In the genomic region with DNA sequence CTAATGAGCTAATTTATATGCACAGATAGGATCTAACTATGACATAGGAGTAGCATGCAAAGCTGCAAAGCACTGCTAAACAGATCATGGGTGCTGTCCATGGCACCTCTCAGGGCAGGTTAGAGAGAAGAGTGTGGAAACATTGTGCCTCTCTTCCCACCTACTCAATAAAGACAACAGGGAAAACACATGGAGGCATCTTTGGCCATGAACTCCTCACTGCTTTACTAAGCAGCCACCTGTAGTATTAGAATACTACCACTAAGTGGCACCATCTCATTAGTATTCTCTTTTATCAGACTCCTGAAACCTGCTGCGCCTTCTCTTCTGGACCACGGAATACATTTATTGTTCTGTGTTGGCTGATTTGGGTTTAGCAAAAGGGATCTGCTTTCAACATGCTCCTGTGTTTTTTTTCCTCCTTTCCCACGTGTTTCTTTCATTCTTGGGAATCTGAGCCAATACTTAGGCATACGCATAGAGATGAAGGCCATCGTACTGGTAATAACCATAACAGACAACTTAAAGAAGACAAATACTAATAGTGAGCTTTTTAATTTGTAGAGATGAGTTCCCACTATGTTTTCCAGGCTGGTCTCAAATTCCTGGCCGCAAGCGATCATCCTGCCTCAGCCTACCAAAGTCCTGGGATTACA, we compare ENCODE assay signal across 8 cellular contexts. TPM values are rescaled to one million over a fixed set of nuclear protein-coding genes. Genes with fewer than 3 reads are reported as not detected.
A peak's percentile ranks its signal among the peaks of the same experiment; 100 is the strongest.
DNase-seq lines count a peak whose midpoint lies in the region; ATAC-seq and TF ChIP-seq lines count a peak whose summit lies in the region.

No MANE protein-coding gene starts in this region.

- H4K20me1 ChIP-seq in HCT116 (ENCODE audit: insufficient read depth), result no peaks in the 10 kb centered on the region

- peak; percentile 59 to 78 (median 74) for TF ChIP-seq CTCF in HCT116 (IDR thresholded peaks at IDR 0.05 in 2 of 3, conservative IDR thresholded peaks at IDR 0.05 in 1 of 3; ENCODE audit: borderline replicate concordance in 1 of 3, insufficient read depth in 1 of 3, low read depth in 2 of 3, low read length in 2 of 3)
- TF ChIP-seq CTCF in LNCaP clone FGC (IDR thresholded peaks at IDR 0.05; ENCODE audit: control insufficient read depth, extremely low read depth, insufficient read depth), result peak; percentile 74
- peak; percentile 55 to 87 (median 74) for TF ChIP-seq CTCF in Peyer's patch (IDR thresholded peaks at IDR 0.05)

- H3K36me3 ChIP-seq in HCT116 (ENCODE audit: control insufficient read depth in 1 of 2, insufficient read depth in 2 of 2, low read length in 2 of 2), result no peaks in the 10 kb centered on the region
- H3K36me3 ChIP-seq in Peyer's patch, result no peaks in the 10 kb centered on the region
- no peaks in the 10 kb centered on the region for H3K36me3 ChIP-seq in mesenchymal stem cell (ENCODE audit: control insufficient read depth in 1 of 2, insufficient read depth in 2 of 2, low read depth in 1 of 2, low read length in 2 of 2)

- no peak overlapping the region for H3K14ac ChIP-seq in mesenchymal stem cell (ENCODE audit: low read length in 2 of 2)

- H3K79me1 ChIP-seq in mesenchymal stem cell (replicated peaks; ENCODE audit: low read length, poor library complexity, severe bottlenecking), result no peaks in the 10 kb centered on the region

- RAD21 ChIA-PET in HCT116 (lab: Charles Lee; ENCODE audit: low non-redundant PET in 1 of 2, low total read pairs in 2 of 2, uncharacterized antibody in 2 of 2, unreplicated experiment in 2 of 2), result interaction anchor here in 1 of 2 experiments (0.6 kb wide), 1 partner anchor 441 kb away, joined by 3 read pairs; no protein-coding TSS in a partner anchor

- no peak overlapping the region for H2BK15ac ChIP-seq in mesenchymal stem cell (ENCODE audit: low read depth, poor library complexity, severe bottlenecking)

- H3K4me1 ChIP-seq in HCT116 (ENCODE audit: control insufficient read depth in 1 of 2, insufficient read depth in 2 of 2, low read length in 2 of 2) (no peaks in the 10 kb centered on the region), Peyer's patch (peaks cover 0 to 9% (median 0%) of the 10 kb centered on the region in 4 donors), mesenchymal stem cell (ENCODE audit: control insufficient read depth, insufficient read depth, low read depth, low read length) (no peaks in the 10 kb centered on the region)

- H2BK5ac ChIP-seq in mesenchymal stem cell (ENCODE audit: low read depth, low read length, poor library complexity, severe bottlenecking), result no peak overlapping the region

- peak; percentile 87 for TF ChIP-seq RAD21 in HCT116 (IDR thresholded peaks at IDR 0.05; ENCODE audit: low read depth)

- H3K4ac ChIP-seq in mesenchymal stem cell (ENCODE audit: low read depth in 1 of 2, low read length in 2 of 2), result no peak overlapping the region

- no peak overlapping the region for H2AFZ ChIP-seq in HCT116 (ENCODE audit: low read depth, low read length, poor library complexity, severe bottlenecking)
- H2AFZ ChIP-seq in mesenchymal stem cell (ENCODE audit: low read depth, low read length), result no peak overlapping the region

- 32% methylated on average over 4 of the region's 7 CpGs for WGBS in mesenchymal stem cell

- no peak overlapping the region for H3K18ac ChIP-seq in mesenchymal stem cell (ENCODE audit: low read depth in 1 of 2, low read length in 2 of 2)

- no peak for TF ChIP-seq POLR2A in HCT116 (IDR thresholded peaks at IDR 0.05; ENCODE audit: borderline replicate concordance, extremely low read depth, insufficient read depth, insufficient read length)
- TF ChIP-seq POLR2A in Peyer's patch (IDR thresholded peaks at IDR 0.05), result no peak

- intact Hi-C loops in Right ventricle myocardium inferior (cut with DNase I), result loop anchor here (1.0 to 5.0 kb wide), 3 partner anchors 441 to 645 kb away; partner anchors contain the start of gene HINT3
- intact Hi-C loops in cardiac septum (cut with DNase I), result loop anchor here (1.0 to 5.0 kb wide), 2 partner anchors 276 to 458 kb away; no protein-coding TSS in a partner anchor
- intact Hi-C loops in HCT116 (cut with micrococcal nuclease), result loop anchor here (1.0 to 5.0 kb wide), 3 partner anchors 441 to 666 kb away; no protein-coding TSS in a partner anchor

- H3K9me3 ChIP-seq in HCT116 (ENCODE audit: control insufficient read depth in 1 of 2, insufficient read depth in 1 of 2, low read depth in 1 of 2, low read length in 2 of 2) (no peaks in the 10 kb centered on the region), Peyer's patch (no peaks in the 10 kb centered on the region), mesenchymal stem cell (ENCODE audit: control insufficient read depth, low read length) (no peaks in the 10 kb centered on the region)

- H4K91ac ChIP-seq in mesenchymal stem cell (ENCODE audit: low read length), result no peak overlapping the region

- no peak overlapping the region for H3K23ac ChIP-seq in mesenchymal stem cell (ENCODE audit: low read length in 2 of 2)

- POLR2A ChIA-PET in HCT116 (lab: Charles Lee), result interaction anchor here (0.9 kb wide), 1 partner anchor 649 kb away, joined by 5 read pairs; no protein-coding TSS in a partner anchor

- H3K9me2 ChIP-seq in HCT116 (ENCODE audit: insufficient read depth), result no peaks in the 10 kb centered on the region

- H3K4me2 ChIP-seq in HCT116 (ENCODE audit: low read length) (no peak overlapping the region), mesenchymal stem cell (ENCODE audit: low read length, poor library complexity, severe bottlenecking) (no peak overlapping the region)

- no peak overlapping the region for H2AK5ac ChIP-seq in mesenchymal stem cell (ENCODE audit: low read length, severe bottlenecking)

- no peak overlapping the region for H3K9ac ChIP-seq in HCT116 (ENCODE audit: low read length)
- H3K9ac ChIP-seq in mesenchymal stem cell (ENCODE audit: low read length), result no peak overlapping the region

- H3K79me2 ChIP-seq in HCT116 (ENCODE audit: insufficient read depth, low read length), result no peaks in the 10 kb centered on the region

- peak; percentile 82 for ATAC-seq in Right ventricle myocardium inferior
- ATAC-seq in HCT116, result peak; percentile 78

- H3K27me3 ChIP-seq in HCT116 (ENCODE audit: insufficient read depth, low read length) (no peaks in the 10 kb centered on the region), Peyer's patch (no peaks in the 10 kb centered on the region), mesenchymal stem cell (ENCODE audit: control insufficient read depth in 1 of 2, insufficient read depth in 1 of 2, low read length in 2 of 2) (no peaks in the 10 kb centered on the region)

- H3K27ac ChIP-seq in HCT116 (ENCODE audit: low read depth, low read length) (no peak overlapping the region), Peyer's patch (no peak overlapping the region), mesenchymal stem cell (ENCODE audit: low read length, poor library complexity, severe bottlenecking) (no peak overlapping the region)

- no TSS peak for BruUV-seq in HCT116 (replicated peaks; lab: Mats Ljungman, UMichigan)

- DNase-seq in Right ventricle myocardium inferior (ENCODE audit: missing footprints) (no peak), cardiac septum (ENCODE audit: low spot score) (no peak), HCT116 (ENCODE audit: low read depth, low spot score) (peak; percentile 55), LNCaP clone FGC (ENCODE audit: low read depth) (peak; percentile 59), Peyer's patch (no peak), mesenchymal stem cell (peak; percentile 74), GM19240 (ENCODE audit: insufficient read length, low spot score) (no peak)
- DNase-seq in effector CD4-positive, alpha-beta T cell, result peak; percentile 8

- CTCF ChIA-PET in HCT116 (lab: Charles Lee), result interaction anchor here (0.5 to 6.2 kb wide), 12 partner anchors 9 to 663 kb away, joined by 3 to 49 read pairs (median 4); no protein-coding TSS in a partner anchor

- H3K4me3 ChIP-seq in HCT116 (replicated peaks in 1 of 2; ENCODE audit: low read depth in 1 of 2, low read length in 2 of 2) (no peak overlapping the region), LNCaP clone FGC (ENCODE audit: low read depth, low read length) (no peak overlapping the region), Peyer's patch (no peak overlapping the region), mesenchymal stem cell (ENCODE audit: insufficient read depth in 1 of 2, low read depth in 1 of 2, low read length in 2 of 2) (no peak overlapping the region)

- H2BK120ac ChIP-seq in mesenchymal stem cell (ENCODE audit: low read depth, low read length), result no peak overlapping the region

- H2BK12ac ChIP-seq in mesenchymal stem cell (ENCODE audit: low read length in 2 of 2), result no peak overlapping the region

- no peak overlapping the region for H4K8ac ChIP-seq in mesenchymal stem cell (ENCODE audit: low read length)

TF ChIP-seq in HCT116, 20 proteins besides CTCF, POLR2A, EP300 and RAD21 (continues in another document):
- TF ChIP-seq EGR1 (IDR thresholded peaks at IDR 0.05; ENCODE audit: low read depth), result no peak
- TF ChIP-seq, protein P1, sequence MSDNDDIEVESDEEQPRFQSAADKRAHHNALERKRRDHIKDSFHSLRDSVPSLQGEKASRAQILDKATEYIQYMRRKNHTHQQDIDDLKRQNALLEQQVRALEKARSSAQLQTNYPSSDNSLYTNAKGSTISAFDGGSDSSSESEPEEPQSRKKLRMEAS (IDR thresholded peaks at IDR 0.05), result no peak

RNA-seq across cellular contexts. Expression of gene HDDC2, which starts 9.4 kb away (rescaled TPM):
- total RNA-seq in Right ventricle myocardium inferior, result 91.6 TPM
- 88.8 TPM for total RNA-seq in cardiac septum
- 95.6 TPM for total RNA-seq in HCT116 (2021; ENCODE audit: unreplicated experiment)
- polyA plus RNA-seq in HCT116 (2012), result 81.4 and 103 TPM in 2 replicates
- total RNA-seq in Peyer's patch, result 10 to 100 TPM; 19.9 to 56.9 (median 40.8) TPM
- polyA plus RNA-seq in mesenchymal stem cell (2013, experiment 1 of 2), result 47.5 TPM
- polyA plus RNA-seq in mesenchymal stem cell (2013, experiment 2 of 2), result 50.7 TPM

Comparison
In these comparisons a context has a peak if more than half of its experiments do, and no peak if none do; other contexts are left out.
1. DNase-seq: peak in HCT116 (single experiment), LNCaP clone FGC (single experiment), effector CD4-positive, alpha-beta T cell (single experiment) and mesenchymal stem cell (single experiment); none in Right ventricle myocardium inferior (single experiment), cardiac septum (single experiment), Peyer's patch (0 of 3) and GM19240 (single experiment).
2. Peak in every context shown above with its lines, with median percentiles within 50 percentile points of each other: CTCF ChIP-seq.